11 cellular contexts compared by ENCODE assay signal in genomic region chr7:137906636-137907035, GRCh38. TPM values are rescaled to one million over a fixed set of nuclear protein-coding genes. Genes with fewer than 3 reads are reported as not detected.
A peak's percentile ranks its signal among the peaks of the same experiment; 100 is the strongest.
DNase-seq lines count a peak whose midpoint lies in the region; ATAC-seq, FAIRE-seq and TF ChIP-seq lines count a peak whose summit lies in the region.
"Not testable (repeated sequence)": the region's sequence is repeated elsewhere in the genome, so short reads cannot be mapped to it uniquely, and the experiment has no call there.
"Had no signal": no experiment of that assay in that cellular context is flagged by ENCODE, and none has a peak within 500 bp of the region (broad histone marks: within the 10 kb centered on the region; RNA-seq: fewer than 3 reads in every experiment).

No MANE protein-coding gene starts in this region.

- H3K36me3 ChIP-seq in HEK293 (ENCODE audit: control insufficient read depth in 2 of 2, insufficient read depth in 1 of 2, low read length in 2 of 2) (peaks cover 0 to 73% of the 10 kb centered on the region in 2 experiments; a peak in 1 of 3 replicates), ascending aorta (peaks cover 65 to 78% of the 10 kb centered on the region in 2 donors), HepG2 (replicated peaks in 1 of 2; ENCODE audit: control insufficient read depth in 1 of 2, insufficient read depth in 2 of 2, low read length in 2 of 2) (peaks cover 30 to 81% of the 10 kb centered on the region in 2 experiments), thyroid gland (peaks cover 58 to 65% of the 10 kb centered on the region in 2 donors)

- H3K4me3 ChIP-seq in HEK293 (ENCODE audit: low read depth, low read length); ascending aorta; HepG2 (replicated peaks in 1 of 3; ENCODE audit: insufficient read depth in 1 of 3, low read depth in 2 of 3, low read length in 3 of 3); thyroid gland (replicated peaks in 1 of 3): not testable (repeated sequence)

- DNase-seq in ascending aorta (ENCODE audit: low spot score in 2 of 2); chondrocyte (ENCODE audit: low spot score); endothelial cell (ENCODE audit: low spot score); HepG2 (ENCODE audit: low spot score); thyroid gland: not testable (repeated sequence)

- WGBS in HepG2 (ENCODE audit: low lambda C conversion rate), result 95% methylated on average over 4 of the region's 4 CpGs
- 96 to 97% methylated on average over 4 of the region's 4 CpGs for WGBS in thyroid gland, 2 donors

- in situ Hi-C loops in HepG2 (cut with HindIII; ENCODE audit: extremely low pct_ligation_motif_present, low pct_unique_long_range_greater_than_20kb), result loop anchor here (5.0 kb wide), 1 partner anchor 101 kb away; no protein-coding TSS in a partner anchor

- not testable (repeated sequence) for FAIRE-seq in HepG2 (lab: Jason Lieb, UNC)

- not testable (repeated sequence) for H3K79me2 ChIP-seq in HepG2 (ENCODE audit: insufficient read depth, low read length)

- not testable (repeated sequence) for H3K4me3 Mint-ChIP-seq in activated T-helper 17 cell treated with anti-CD3 and anti-CD28 coated beads, Interleukin-2, amount 50 U/mL, for 72 hours; chondrocyte (ENCODE audit: unreplicated experiment)
- H3K4me3 Mint-ChIP-seq in endothelial cell (ENCODE audit: unreplicated experiment), result peak overlapping the region; percentile 72

- not testable (repeated sequence) for BruUV-seq in HepG2 (replicated peaks; lab: Mats Ljungman, UMichigan)

- POLR2A ChIA-PET in HEK293 (lab: Yijun Ruan, JAX); HepG2 (lab: Yijun Ruan, JAX): not testable (repeated sequence)

- not testable (repeated sequence) for H3K9me3 ChIP-seq in HEK293 (ENCODE audit: control insufficient read depth, insufficient read depth, low read depth, low read length); ascending aorta; HepG2 (ENCODE audit: low read length); thyroid gland

- H3K4me1 Mint-ChIP-seq in activated T-helper 17 cell treated with anti-CD3 and anti-CD28 coated beads, Interleukin-2, amount 50 U/mL, for 72 hours; endothelial cell (ENCODE audit: unreplicated experiment): not testable (repeated sequence)
- peaks cover 35% of the 10 kb centered on the region for H3K4me1 Mint-ChIP-seq in chondrocyte (ENCODE audit: low read depth)

- not testable (repeated sequence) for TF ChIP-seq EP300 in HepG2 (IDR thresholded peaks at IDR 0.05; ENCODE audit: low read depth in 2 of 2, low read length in 2 of 2); HepG2 (CRISPR knock-in tag; IDR thresholded peaks at IDR 0.05; ENCODE audit: borderline replicate concordance)

- intact Hi-C loops in ascending aorta (cut with DNase I), result loop anchor here (5.0 kb wide), 1 partner anchor 36 kb away; no protein-coding TSS in a partner anchor
- intact Hi-C loops in HepG2 (cut with micrococcal nuclease; ENCODE audit: unreplicated experiment); thyroid gland (cut with DNase I): not testable (repeated sequence)

- not testable (repeated sequence) for H3K9ac ChIP-seq in HepG2 (ENCODE audit: insufficient read depth, low read depth, low read length)

- H2AFZ ChIP-seq in HepG2 (ENCODE audit: low read length), result not testable (repeated sequence)

- not testable (repeated sequence) for H3K4me2 ChIP-seq in HepG2 (ENCODE audit: low read depth, low read length)

- CTCF ChIA-PET in HEK293 (lab: Yijun Ruan, JAX) (interaction anchor here (0.6 to 7.5 kb wide), 5 partner anchors 102 to 1173 kb away, joined by 3 to 143 read pairs (median 3); no protein-coding TSS in a partner anchor), HepG2 (lab: Yijun Ruan, JAX; ENCODE audit: low intra/inter-chr PET ratio, low total read pairs) (interaction anchor here (2.6 kb wide), 1 partner anchor 102 kb away, joined by 9 read pairs; no protein-coding TSS in a partner anchor)

- H3K27ac Mint-ChIP-seq in activated T-helper 17 cell treated with anti-CD3 and anti-CD28 coated beads, Interleukin-2, amount 50 U/mL, for 72 hours, result peak overlapping the region; percentile 1
- peak overlapping the region; percentile 69 for H3K27ac Mint-ChIP-seq in chondrocyte (ENCODE audit: unreplicated experiment)
- not testable (repeated sequence) for H3K27ac Mint-ChIP-seq in endothelial cell (ENCODE audit: unreplicated experiment)

- not testable (repeated sequence) for TF ChIP-seq RAD21 in HepG2 (CRISPR knock-in tag; IDR thresholded peaks at IDR 0.05)

- H3K9me3 Mint-ChIP-seq in activated T-helper 17 cell treated with anti-CD3 and anti-CD28 coated beads, Interleukin-2, amount 50 U/mL, for 72 hours; chondrocyte (ENCODE audit: low read depth); endothelial cell (ENCODE audit: unreplicated experiment): not testable (repeated sequence)

- H4K20me1 ChIP-seq in HepG2 (ENCODE audit: insufficient read depth, low read length), result not testable (repeated sequence)

- not testable (repeated sequence) for ATAC-seq in activated T-helper 17 cell treated with anti-CD3 and anti-CD28 coated beads, Interleukin-2, amount 50 U/mL, for 72 hours (replicated peaks); HepG2

- peaks cover 90% of the 10 kb centered on the region for H3K36me3 Mint-ChIP-seq in activated T-helper 17 cell treated with anti-CD3 and anti-CD28 coated beads, Interleukin-2, amount 50 U/mL, for 72 hours (ENCODE audit: low read depth)
- H3K36me3 Mint-ChIP-seq in chondrocyte (ENCODE audit: low read depth) (peaks cover 60% of the 10 kb centered on the region), endothelial cell (ENCODE audit: low read depth, unreplicated experiment) (peaks cover 54% of the 10 kb centered on the region)

- not testable (repeated sequence) for H3K27me3 ChIP-seq in ascending aorta; HepG2 (ENCODE audit: control insufficient read depth in 1 of 2, insufficient read depth in 2 of 2, low read length in 2 of 2); thyroid gland

- H3K27ac ChIP-seq in HEK293 (ENCODE audit: extremely low read depth, low read depth, low read length); HepG2 (ENCODE audit: extremely low read length, insufficient read depth, low read length): not testable (repeated sequence)
- H3K27ac ChIP-seq in ascending aorta (peak overlapping the region; percentile 16 to 31), thyroid gland (peak overlapping the region in 2 of 3 donors; percentile 42 to 68)

- H3K4me1 ChIP-seq in HEK293 (ENCODE audit: control insufficient read depth, insufficient read depth, low read length); HepG2 (ENCODE audit: insufficient read depth, low read length): not testable (repeated sequence)
- H3K4me1 ChIP-seq in ascending aorta (peaks cover 2 to 28% of the 10 kb centered on the region in 2 donors), thyroid gland (peaks cover 8 to 12% of the 10 kb centered on the region in 2 donors)

- TF ChIP-seq CTCF in HEK293 (tag by site-specific recombination; IDR thresholded peaks at IDR 0.05); ascending aorta (IDR thresholded peaks at IDR 0.05); chondrocyte (IDR thresholded peaks at IDR 0.05); endothelial cell (IDR thresholded peaks at IDR 0.05; ENCODE audit: unreplicated experiment); HepG2 (CRISPR knock-in tag; IDR thresholded peaks at IDR 0.05); thyroid gland (IDR thresholded peaks at IDR 0.05): not testable (repeated sequence)

- H3K27me3 Mint-ChIP-seq in activated T-helper 17 cell treated with anti-CD3 and anti-CD28 coated beads, Interleukin-2, amount 50 U/mL, for 72 hours; chondrocyte (ENCODE audit: low read depth); endothelial cell (ENCODE audit: unreplicated experiment): not testable (repeated sequence)

- not testable (repeated sequence) for TF ChIP-seq POLR2A in HepG2 (IDR thresholded peaks at IDR 0.05; ENCODE audit: insufficient read depth in 1 of 2, low read depth in 2 of 2, low read length in 2 of 2); thyroid gland (IDR thresholded peaks at IDR 0.05)

RNA-seq across cellular contexts. Expression of gene DGKI, which starts 59.9 kb away (rescaled TPM):
- total RNA-seq in activated T-helper 17 cell treated with anti-CD3 and anti-CD28 coated beads, Interleukin-2, amount 50 U/mL, for 72 hours, result 1 to 10 TPM; 2.0 to 9.2 TPM
- total RNA-seq in ascending aorta, result 13.4 TPM
- total RNA-seq in chondrocyte, result 15.3 to 52.4 TPM (median 17.0 TPM) in 3 replicates
- 0.69 TPM for total RNA-seq in endothelial cell (ENCODE audit: unreplicated experiment)
- 0.09 TPM in 1 of 2 replicates, not detected in the other for total RNA-seq in HepG2 (2016; rRNA removed; fragmentation: Illumina TruSeq; extraction: Trizol)
- total RNA-seq in HepG2 (2016; cell fraction: cytosol; rRNA removed; fragmentation: Illumina TruSeq; extraction: Trizol; ENCODE audit: low read depth), result not detected in 2 replicates
- 0.24 TPM in 1 of 2 replicates, not detected in the other for total RNA-seq in HepG2 (2016; cell fraction: insoluble cytoplasmic fraction; rRNA removed; fragmentation: Illumina TruSeq; extraction: Trizol)
- 0.03 TPM in 1 of 2 replicates, not detected in the other for total RNA-seq in HepG2 (2016; cell fraction: membrane; rRNA removed; fragmentation: Illumina TruSeq; extraction: Trizol)
- 0.06 and 0.25 TPM in 2 replicates for total RNA-seq in HepG2 (2016; cell fraction: nucleus; rRNA removed; fragmentation: Illumina TruSeq; extraction: Trizol)
- 0.17 TPM in 1 of 2 replicates, not detected in the other for polyA plus RNA-seq in HepG2 (2011; rRNA removed)
- polyA plus RNA-seq in HepG2 (2011; cell fraction: cytosol; rRNA removed), result not detected in 2 replicates
- 0.19 and 0.29 TPM in 2 replicates for polyA plus RNA-seq in HepG2 (2011; cell fraction: nucleus; rRNA removed)
- 0.11 TPM in 1 of 2 replicates, not detected in the other for polyA plus RNA-seq in HepG2 (2012)
- polyA plus RNA-seq in HepG2 (2016; cell fraction: cytosol; fragmentation: Illumina TruSeq; extraction: Trizol; ENCODE audit: low read depth), result not detected in 2 replicates
- not detected in 2 replicates for polyA plus RNA-seq in HepG2 (2016; cell fraction: insoluble cytoplasmic fraction; fragmentation: Illumina TruSeq; extraction: Trizol; ENCODE audit: low read depth)
- polyA plus RNA-seq in HepG2 (2016; cell fraction: membrane; fragmentation: Illumina TruSeq; extraction: Trizol; ENCODE audit: low read depth), result not detected in 2 replicates
- polyA plus RNA-seq in HepG2 (2016; cell fraction: nucleus; fragmentation: Illumina TruSeq; extraction: Trizol; ENCODE audit: insufficient read depth, low read depth), result not detected in 2 replicates
- not detected in 2 replicates for polyA minus RNA-seq in HepG2 (2011; rRNA and poly(A)+ RNA removed; ENCODE audit: low replicate concordance)
- not detected in 2 replicates for polyA minus RNA-seq in HepG2 (2011; cell fraction: cytosol; rRNA and poly(A)+ RNA removed)
- polyA minus RNA-seq in HepG2 (2011; cell fraction: nucleus; rRNA and poly(A)+ RNA removed), result 1.4 and 1.7 TPM in 2 replicates
- 10 to 100 TPM; 45.1 to 71.0 (median 48.7) TPM for total RNA-seq in thyroid gland
- total RNA-seq: Calu3; CD4-positive, CD25-positive, alpha-beta regulatory T cell; CD8-positive, alpha-beta T cell had no signal
- polyA plus RNA-seq: CD14-positive monocyte; CD4-positive, CD25-positive, alpha-beta regulatory T cell had no signal
